In genomic region chr4:67700119-67700873, GRCh38 we compare ENCODE assay signal across 8 cellular contexts. TPM values are rescaled to one million over a fixed set of nuclear protein-coding genes. Genes with fewer than 3 reads are reported as not detected.
DNase-seq lines count a peak whose midpoint lies in the region; ATAC-seq, FAIRE-seq and TF ChIP-seq lines count a peak whose summit lies in the region.

No MANE protein-coding gene starts in this region.

- H3K9ac ChIP-seq in KMS-11, result peak overlapping the region; percentile 73

- peaks cover 4% of the 10 kb centered on the region for H3K9me3 Mint-ChIP-seq in activated T-helper 2 cell treated with anti-CD3 and anti-CD28 coated beads, Interferon-gamma antibody, Interleukin-2, Interleukin-4, amounts not matched to agents 10 μg/mL and 5 μg/mL and 100 μg/mL, durations not matched to agents 14 hours and 24 hours and 36 hours

- H3K27ac ChIP-seq in KMS-11, result peak overlapping the region; percentile 50

- no peaks in the 10 kb centered on the region for H3K27me3 Mint-ChIP-seq in activated T-helper 2 cell treated with anti-CD3 and anti-CD28 coated beads, Interferon-gamma antibody, Interleukin-2, Interleukin-4, amounts not matched to agents 10 μg/mL and 5 μg/mL and 100 μg/mL, durations not matched to agents 14 hours and 24 hours and 36 hours (ENCODE audit: low read depth)

- TF ChIP-seq CTCF in KMS-11 (conservative IDR thresholded peaks at IDR 0.05; ENCODE audit: low read depth, low read length), result no peak
- no peak for TF ChIP-seq CTCF in retinal pigment epithelial cell (conservative IDR thresholded peaks at IDR 0.05; ENCODE audit: low read depth, low read length)

- H3K36me3 Mint-ChIP-seq in activated T-helper 2 cell treated with anti-CD3 and anti-CD28 coated beads, Interferon-gamma antibody, Interleukin-2, Interleukin-4, amounts not matched to agents 10 μg/mL and 5 μg/mL and 100 μg/mL, durations not matched to agents 14 hours and 24 hours and 36 hours (ENCODE audit: low read depth), result peaks cover 54% of the 10 kb centered on the region

- peaks cover 31% of the 10 kb centered on the region for H3K79me2 ChIP-seq in KMS-11 (ENCODE audit: insufficient read depth, low read depth)

- H3K27me3 ChIP-seq in KMS-11 (ENCODE audit: insufficient read depth, low read depth), result no peaks in the 10 kb centered on the region

- H3K4me2 ChIP-seq in KMS-11, result peak overlapping the region; percentile 53

- H3K4me3 ChIP-seq in KMS-11 (IDR thresholded peaks at IDR 0.05; ENCODE audit: insufficient read depth, low read depth, low read length), result no peak overlapping the region
- H3K4me3 ChIP-seq in retinal pigment epithelial cell (ENCODE audit: low read length), result peak overlapping the region; percentile 75

- no peaks in the 10 kb centered on the region for H4K20me1 ChIP-seq in KMS-11 (ENCODE audit: insufficient read depth)

- FAIRE-seq in G401.6 (lab: Jason Lieb, UNC), result peak; percentile 6

- H3K4me1 Mint-ChIP-seq in activated T-helper 2 cell treated with anti-CD3 and anti-CD28 coated beads, Interferon-gamma antibody, Interleukin-2, Interleukin-4, amounts not matched to agents 10 μg/mL and 5 μg/mL and 100 μg/mL, durations not matched to agents 14 hours and 24 hours and 36 hours (ENCODE audit: low read depth), result peaks cover 47% of the 10 kb centered on the region

- ATAC-seq in GM19455 (IDR thresholded peaks at IDR 0.05; ENCODE audit: unreplicated experiment) (peak; percentile 25), left cardiac atrium (peak; percentile 3 to 17), HG03571 (IDR thresholded peaks at IDR 0.05; ENCODE audit: unreplicated experiment) (no peak)

- peaks cover 24% of the 10 kb centered on the region for H3K4me1 ChIP-seq in KMS-11 (ENCODE audit: low read depth, poor library complexity, severe bottlenecking)

- peak overlapping the region; percentile 68 for H2AFZ ChIP-seq in KMS-11 (ENCODE audit: low read depth)

- intact Hi-C loops in activated T-helper 2 cell treated with anti-CD3 and anti-CD28 coated beads, Interferon-gamma antibody, Interleukin-2, Interleukin-4, amounts not matched to agents 10 μg/mL and 5 μg/mL and 100 μg/mL, durations not matched to agents 14 hours and 24 hours and 36 hours (cut with micrococcal nuclease), result loop anchor here (2.0 to 10.0 kb wide), 5 partner anchors 15 to 651 kb away; partner anchors contain the start of genes TMPRSS11B and YTHDC1
- intact Hi-C loops in left cardiac atrium (cut with DNase I), result loop anchor here in 1 of 2 donors (5.0 kb wide), 1 partner anchor 153 kb away; the partner anchor contains the start of gene CENPC

- no peak for DNase-seq in activated T-helper 2 cell treated with anti-CD3 and anti-CD28 coated beads, Interferon-gamma antibody, Interleukin-2, Interleukin-4, amounts not matched to agents 10 μg/mL and 5 μg/mL and 100 μg/mL, durations not matched to agents 14 hours and 24 hours and 36 hours (ENCODE audit: low spot score)
- no peak for DNase-seq in left cardiac atrium
- DNase-seq in retinal pigment epithelial cell (ENCODE audit: low read depth), result peak; percentile 3
- no peak for DNase-seq in NCI-H2196 (lab: John Stamatoyannopoulos, UW; ENCODE audit: unreplicated experiment)

- peak overlapping the region; percentile 99 for H3K4me3 Mint-ChIP-seq in activated T-helper 2 cell treated with anti-CD3 and anti-CD28 coated beads, Interferon-gamma antibody, Interleukin-2, Interleukin-4, amounts not matched to agents 10 μg/mL and 5 μg/mL and 100 μg/mL, durations not matched to agents 14 hours and 24 hours and 36 hours (ENCODE audit: low read depth)

- peak overlapping the region; percentile 96 for H3K27ac Mint-ChIP-seq in activated T-helper 2 cell treated with anti-CD3 and anti-CD28 coated beads, Interferon-gamma antibody, Interleukin-2, Interleukin-4, amounts not matched to agents 10 μg/mL and 5 μg/mL and 100 μg/mL, durations not matched to agents 14 hours and 24 hours and 36 hours

- H3K36me3 ChIP-seq in KMS-11 (ENCODE audit: insufficient read depth), result no peaks in the 10 kb centered on the region

RNA-seq across cellular contexts. Expression of gene UBA6, which starts 0.7 kb away (rescaled TPM):
- 84.8 and 88.4 TPM in 2 replicates for total RNA-seq in activated T-helper 2 cell treated with anti-CD3 and anti-CD28 coated beads, Interferon-gamma antibody, Interleukin-2, Interleukin-4, amounts not matched to agents 10 μg/mL and 5 μg/mL and 100 μg/mL, durations not matched to agents 14 hours and 24 hours and 36 hours
- 10 to 100 TPM; 23.1 to 32.5 TPM for total RNA-seq in left cardiac atrium

RNA-seq across cellular contexts. Expression of gene GNRHR, which starts 53.9 kb away (rescaled TPM):
- not detected in 2 replicates for total RNA-seq in activated T-helper 2 cell treated with anti-CD3 and anti-CD28 coated beads, Interferon-gamma antibody, Interleukin-2, Interleukin-4, amounts not matched to agents 10 μg/mL and 5 μg/mL and 100 μg/mL, durations not matched to agents 14 hours and 24 hours and 36 hours
- not detected for total RNA-seq in left cardiac atrium
